20 cellular contexts compared by ENCODE assay signal in the genomic region with DNA sequence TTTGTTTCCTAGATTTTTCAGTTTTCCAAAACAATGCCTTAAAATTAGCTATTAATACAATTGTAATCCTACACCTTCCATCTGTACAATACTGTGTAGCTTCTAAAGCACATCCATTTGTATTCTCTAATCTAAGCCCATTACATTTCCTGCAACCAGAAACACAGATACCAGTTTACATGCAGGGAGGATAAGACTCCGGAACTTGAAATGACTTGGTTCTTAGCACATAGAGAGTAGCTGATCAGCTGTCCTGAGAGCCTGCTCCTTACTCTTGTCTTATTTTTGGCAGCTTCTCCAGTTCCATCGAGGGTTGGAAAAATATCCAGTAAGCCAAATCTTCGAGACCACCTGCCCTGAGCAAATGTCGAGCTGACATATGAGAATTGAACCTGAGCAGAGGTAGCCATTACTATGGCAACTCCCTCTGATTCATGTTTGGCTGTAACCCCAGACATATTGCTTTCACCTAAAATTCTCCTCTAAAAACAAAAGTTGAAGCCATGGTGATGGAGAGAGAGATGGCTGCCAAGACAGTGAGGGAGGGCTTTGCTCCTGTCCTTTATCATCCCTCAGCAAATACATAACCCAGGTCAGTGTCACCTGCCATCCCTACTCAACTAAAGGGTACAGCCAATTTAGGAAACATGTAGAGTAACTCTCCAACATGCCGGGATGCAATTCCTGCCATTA.
A peak's percentile ranks its signal among the peaks of the same experiment; 100 is the strongest.
DNase-seq lines count a peak whose midpoint lies in the region; ATAC-seq, FAIRE-seq and TF ChIP-seq lines count a peak whose summit lies in the region.
"Had no signal": no experiment of that assay in that cellular context is flagged by ENCODE, and none has a peak within 500 bp of the region (broad histone marks: within the 10 kb centered on the region; RNA-seq: fewer than 3 reads in every experiment).

No MANE protein-coding gene starts in this region.

- H3K4me3 ChIP-seq in osteoblast (ENCODE audit: insufficient read depth, low read length), result no peak overlapping the region
- H3K4me3 ChIP-seq: K562 had no signal

- H3K9me3 ChIP-seq in osteoblast (ENCODE audit: low read depth, low read length), result no peaks in the 10 kb centered on the region

- peaks cover 12% of the 10 kb centered on the region for H3K4me1 ChIP-seq in osteoblast (ENCODE audit: insufficient read depth, low read length)

- H3K27ac ChIP-seq in osteoblast (ENCODE audit: low read depth, low read length), result peak overlapping the region; percentile 45
- H3K27ac ChIP-seq: RWPE1 had no signal

- in situ Hi-C loops in Caki2 (cut with HindIII; ENCODE audit: low pct_unique_long_range_greater_than_20kb, low sequenced_read_pairs), result no loop called here

- no peak overlapping the region for H2AFZ ChIP-seq in osteoblast (ENCODE audit: low read length)

- no peaks in the 10 kb centered on the region for H3K79me2 ChIP-seq in osteoblast (ENCODE audit: insufficient read depth, low read length)

- H3K4me2 ChIP-seq in osteoblast (ENCODE audit: insufficient read depth, low read length), result peak overlapping the region; percentile 43

- peak; percentile 16 for DNase-seq in Caki2 (ENCODE audit: low read depth)
- DNase-seq in NCI-H1105 (lab: John Stamatoyannopoulos, UW), result peak; percentile 37
- DNase-seq in astrocyte of the hippocampus (ENCODE audit: low read depth, low spot score), result peak; percentile 31
- DNase-seq in osteoblast (ENCODE audit: insufficient read length, low spot score, missing footprints), result no peak
- no peak for DNase-seq in SW480 (ENCODE audit: low spot score)
- no peak for DNase-seq in HK-2 (ENCODE audit: unreplicated experiment)
- no peak for DNase-seq in urothelium cell line (ENCODE audit: low spot score)
- DNase-seq: activated CD4-positive, alpha-beta T cell treated with anti-CD3 and anti-CD28 coated beads, Interleukin-2, amount 10 ng/mL, durations not matched to agents 24 days and 14 days; activated naive CD4-positive, alpha-beta T cell treated with Interleukin-2 at 50 U/mL for 16 hours; anterior cingulate cortex; hypothalamus; left colon; NCI-H1048; retina; stimulated activated CD4-positive, alpha-beta T cell treated with anti-CD3 and anti-CD28 coated beads, Interleukin-15, amount 100 ng/mL, for 24 hours; stimulated activated naive B cell treated with anti-CD40 and anti-IgM and Interleukin-4, amounts not matched to agents 10 μg/mL and 1 μg/mL and 100 μg/mL, for 72 hours; trophoblast cell had no signal

- H4K20me1 ChIP-seq in osteoblast (ENCODE audit: insufficient read depth, low read length), result no peaks in the 10 kb centered on the region

- no peaks in the 10 kb centered on the region for H3K36me3 ChIP-seq in osteoblast (ENCODE audit: insufficient read depth, low read length)

- H3K27me3 ChIP-seq in osteoblast (ENCODE audit: insufficient read depth, low read length), result no peaks in the 10 kb centered on the region

- no peak for ATAC-seq in GM18907 (IDR thresholded peaks at IDR 0.05; ENCODE audit: unreplicated experiment)
- ATAC-seq: K562; left colon; stimulated activated naive B cell treated with anti-CD40 and anti-IgM and Interleukin-4, amounts not matched to agents 10 μg/mL and 1 μg/mL and 100 μg/mL, for 72 hours had no signal

- TF ChIP-seq CTCF in osteoblast (IDR thresholded peaks at IDR 0.05; ENCODE audit: extremely low read depth, low read depth, low read length), result no peak

- no peak for FAIRE-seq in urothelium cell line (lab: Jason Lieb, UNC)
- FAIRE-seq: K562 had no signal

Comparison
In these comparisons a context has a peak if more than half of its experiments do, and no peak if none do; other contexts are left out.
1. DNase-seq: peak in Caki2 (single experiment), NCI-H1105 (single experiment) and astrocyte of the hippocampus (single experiment); none in osteoblast (single experiment), SW480 (single experiment), HK-2 (single experiment) and urothelium cell line (single experiment).